Comparison of ENCODE assay signal across 15 cellular contexts in genomic region chr2:54667726-54668650, GRCh38. TPM values are rescaled to one million over a fixed set of nuclear protein-coding genes. Genes with fewer than 3 reads are reported as not detected.
DNase-seq lines count a peak whose midpoint lies in the region; ATAC-seq and TF ChIP-seq lines count a peak whose summit lies in the region.
"Had no signal": no experiment of that assay in that cellular context is flagged by ENCODE, and none has a peak within 500 bp of the region (broad histone marks: within the 10 kb centered on the region; RNA-seq: fewer than 3 reads in every experiment).

No MANE protein-coding gene starts in this region.

- no peaks in the 10 kb centered on the region for H3K9me3 ChIP-seq in naive thymus-derived CD4-positive, alpha-beta T cell (ENCODE audit: control insufficient read depth in 2 of 3, low read length in 3 of 3)
- H3K9me3 ChIP-seq in tibial artery: no peaks in the 10 kb centered on the region
- H3K9me3 ChIP-seq: thoracic aorta had no signal

- H3K27me3 Mint-ChIP-seq in activated CD4-positive, alpha-beta T cell treated with anti-CD3 and anti-CD28 coated beads for 36 hours: peaks cover 2% of the 10 kb centered on the region
- H3K27me3 Mint-ChIP-seq in naive thymus-derived CD4-positive, alpha-beta T cell: no peaks in the 10 kb centered on the region

- no peaks in the 10 kb centered on the region for H3K9me3 Mint-ChIP-seq in activated CD4-positive, alpha-beta T cell treated with anti-CD3 and anti-CD28 coated beads for 36 hours (ENCODE audit: low read depth)
- no peaks in the 10 kb centered on the region for H3K9me3 Mint-ChIP-seq in naive thymus-derived CD4-positive, alpha-beta T cell
- H3K9me3 Mint-ChIP-seq: activated T-helper 1 cell treated with anti-CD3 and anti-CD28 coated beads, Interleukin-12 subunit alpha, Interleukin-12 subunit beta, Interleukin-2, Interleukin-4 antibody, amounts not matched to agents 30 ng/mL and 10 ng/mL and 1 ng/mL, durations not matched to agents 14 hours and 24 hours and 36 hours had no signal

- peaks cover 23 to 75% (median 46%) of the 10 kb centered on the region in 3 experiments for H3K36me3 ChIP-seq in naive thymus-derived CD4-positive, alpha-beta T cell (ENCODE audit: control insufficient read depth in 2 of 3, insufficient read depth in 3 of 3, low read length in 3 of 3)
- H3K36me3 ChIP-seq in tibial artery: peaks cover 23 to 51% (median 48%) of the 10 kb centered on the region in 3 donors

- ATAC-seq in activated CD4-positive, alpha-beta T cell treated with anti-CD3 and anti-CD28 coated beads for 36 hours: no peak
- no peak for ATAC-seq in naive thymus-derived CD4-positive, alpha-beta T cell

- H3K36me3 Mint-ChIP-seq in activated CD4-positive, alpha-beta T cell treated with anti-CD3 and anti-CD28 coated beads for 36 hours (ENCODE audit: low read depth): peaks cover 51% of the 10 kb centered on the region
- peaks cover 7 to 81% (median 43%) of the 10 kb centered on the region in 5 donors for H3K36me3 Mint-ChIP-seq in naive thymus-derived CD4-positive, alpha-beta T cell

- POLR2A ChIA-PET in activated CD4-positive, alpha-beta T cell treated with anti-CD3 and anti-CD28 coated beads for 36 hours (lab: Charles Lee): no interaction called here
- POLR2A ChIA-PET in naive thymus-derived CD4-positive, alpha-beta T cell (lab: Charles Lee): interaction anchor here (0.7 kb wide), 1 partner anchor 466 kb away, joined by 4 read pairs; no protein-coding TSS in a partner anchor

- no peak for TF ChIP-seq CTCF in tibial artery (IDR thresholded peaks at IDR 0.05)

- H3K4me1 ChIP-seq in naive thymus-derived CD4-positive, alpha-beta T cell (ENCODE audit: control insufficient read depth in 2 of 2, insufficient read depth in 2 of 2, low read length in 2 of 2): no peaks in the 10 kb centered on the region
- H3K4me1 ChIP-seq in tibial artery: peaks cover 0 to 44% (median 34%) of the 10 kb centered on the region in 4 donors

- CTCF ChIA-PET in activated CD4-positive, alpha-beta T cell treated with anti-CD3 and anti-CD28 coated beads for 36 hours (lab: Charles Lee): interaction anchor here (1.2 to 9.3 kb wide), 3 partner anchors 38 to 500 kb away, joined by 3 to 222 read pairs (median 4); no protein-coding TSS in a partner anchor
- CTCF ChIA-PET in naive thymus-derived CD4-positive, alpha-beta T cell (lab: Charles Lee): no interaction called here

- H3K27ac ChIP-seq in cingulate gyrus (ENCODE audit: low read depth, low read length) (peak overlapping the region; percentile 94), tibial artery (peak overlapping the region; percentile 59)
- H3K27ac ChIP-seq in naive thymus-derived CD4-positive, alpha-beta T cell (ENCODE audit: low read depth, low read length): no peak overlapping the region

- H3K4me1 Mint-ChIP-seq in activated CD4-positive, alpha-beta T cell treated with anti-CD3 and anti-CD28 coated beads for 36 hours: peaks cover 7% of the 10 kb centered on the region
- peaks cover 6 to 27% (median 11%) of the 10 kb centered on the region in 7 donors for H3K4me1 Mint-ChIP-seq in naive thymus-derived CD4-positive, alpha-beta T cell

- intact Hi-C loops in activated CD4-positive, alpha-beta T cell treated with anti-CD3 and anti-CD28 coated beads for 36 hours (cut with DNase I, micrococcal nuclease): loop anchor here (5.0 to 10.0 kb wide), 2 partner anchors 507 to 509 kb away; no protein-coding TSS in a partner anchor
- intact Hi-C loops in naive thymus-derived CD4-positive, alpha-beta T cell (cut with micrococcal nuclease): loop anchor here (5.0 kb wide), 4 partner anchors 34 to 344 kb away; partner anchors contain the start of gene EML6 (in 1 of the 2)
- intact Hi-C loops in tibial artery (cut with DNase I; ENCODE audit: low total_unique reads): loop anchor here (10.0 kb wide), 1 partner anchor 167 kb away; no protein-coding TSS in a partner anchor

- no peak overlapping the region for H3K4me3 Mint-ChIP-seq in activated CD4-positive, alpha-beta T cell treated with anti-CD3 and anti-CD28 coated beads for 36 hours
- peak overlapping the region in 1 of 10 donors; percentile 30 for H3K4me3 Mint-ChIP-seq in naive thymus-derived CD4-positive, alpha-beta T cell
- H3K4me3 Mint-ChIP-seq: activated T-helper 1 cell treated with anti-CD3 and anti-CD28 coated beads, Interleukin-12 subunit alpha, Interleukin-12 subunit beta, Interleukin-2, Interleukin-4 antibody, amounts not matched to agents 30 ng/mL and 10 ng/mL and 1 ng/mL, durations not matched to agents 14 hours and 24 hours and 36 hours had no signal

- H3K4me3 ChIP-seq in naive thymus-derived CD4-positive, alpha-beta T cell (ENCODE audit: low read length): no peak overlapping the region
- no peak overlapping the region for H3K4me3 ChIP-seq in tibial artery
- H3K4me3 ChIP-seq: thoracic aorta had no signal

- DNase-seq in activated CD4-positive, alpha-beta T cell treated with anti-CD3 and anti-CD28 coated beads for 36 hours: no peak
- no peak for DNase-seq in activated CD4-positive, alpha-beta T cell treated with anti-CD3 and anti-CD28 coated beads for 48 hours
- no peak for DNase-seq in naive thymus-derived CD4-positive, alpha-beta T cell
- no peak for DNase-seq in tibial artery
- no peak for DNase-seq in DMS79 treated with DMSO at 0.1 percent for 48 hours (lab: John Stamatoyannopoulos, UW)
- DNase-seq in activated T-cell treated with anti-CD3 and anti-CD28 coated beads, Interleukin-2, amount 50 U/mL, for 48 hours: no peak
- DNase-seq in AG20443 (ENCODE audit: low spot score): no peak
- DNase-seq: ACHN; activated CD4-positive, alpha-beta T cell treated with anti-CD3 and anti-CD28 coated beads for 1 hour; DMS53; NCI-H1930; NCI-H774 had no signal

- peak overlapping the region; percentile 33 for H3K27ac Mint-ChIP-seq in activated CD4-positive, alpha-beta T cell treated with anti-CD3 and anti-CD28 coated beads for 36 hours
- peak overlapping the region in 5 of 9 donors; percentile 0 to 87 (median 36) for H3K27ac Mint-ChIP-seq in naive thymus-derived CD4-positive, alpha-beta T cell
- H3K27ac Mint-ChIP-seq: activated T-helper 1 cell treated with anti-CD3 and anti-CD28 coated beads, Interleukin-12 subunit alpha, Interleukin-12 subunit beta, Interleukin-2, Interleukin-4 antibody, amounts not matched to agents 30 ng/mL and 10 ng/mL and 1 ng/mL, durations not matched to agents 14 hours and 24 hours and 36 hours had no signal

- no peaks in the 10 kb centered on the region for H3K27me3 ChIP-seq in naive thymus-derived CD4-positive, alpha-beta T cell (ENCODE audit: control insufficient read depth in 2 of 2, insufficient read depth in 2 of 2, low read length in 2 of 2)
- no peaks in the 10 kb centered on the region for H3K27me3 ChIP-seq in tibial artery

RNA-seq across cellular contexts. Expression of gene EML6, which starts 55.5 kb away (rescaled TPM):
- under 1 TPM; 0.16 to 0.30 TPM for total RNA-seq in activated CD4-positive, alpha-beta T cell treated with anti-CD3 and anti-CD28 coated beads for 36 hours
- 1 to 10 TPM in 3 of 5 experiments, under 1 TPM in 2; 0.32 to 2.5 (median 1.5) TPM for total RNA-seq in naive thymus-derived CD4-positive, alpha-beta T cell
- polyA plus RNA-seq in naive thymus-derived CD4-positive, alpha-beta T cell: not detected
